In the genomic region with DNA sequence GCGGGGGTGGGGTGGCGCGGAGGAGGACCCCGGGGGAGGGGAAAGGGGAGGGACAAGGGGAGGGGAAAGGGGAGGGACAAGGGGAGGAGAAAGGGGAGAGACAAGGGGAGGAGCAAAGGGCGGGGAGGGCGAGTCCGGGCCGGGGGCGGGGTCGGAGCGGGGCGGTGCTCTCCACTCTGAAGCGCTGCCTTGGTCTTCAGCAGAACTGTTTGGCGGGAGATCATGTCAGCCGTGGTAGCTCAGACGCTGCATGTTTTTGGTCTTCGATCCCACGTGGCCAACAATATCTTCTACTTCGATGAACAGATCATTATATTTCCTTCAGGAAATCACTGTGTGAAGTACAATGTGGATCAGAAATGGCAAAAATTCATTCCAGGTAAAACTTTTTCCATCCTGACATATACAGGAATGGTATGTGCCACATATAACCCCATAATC, we compare ENCODE assay signal across 8 cellular contexts. TPM values are rescaled to one million over a fixed set of nuclear protein-coding genes. Genes with fewer than 3 reads are reported as not detected.
DNase-seq lines count a peak whose midpoint lies in the region; ATAC-seq and TF ChIP-seq lines count a peak whose summit lies in the region.

No MANE protein-coding gene starts in this region.

- TF ChIP-seq POLR2A in right lobe of liver (IDR thresholded peaks at IDR 0.05) = peak; percentile 24

- intact Hi-C loops in right lobe of liver (cut with DNase I) = no loop called here

- H3K9me3 ChIP-seq in right lobe of liver = no peaks in the 10 kb centered on the region

- peaks cover 0 to 19% (median 7%) of the 10 kb centered on the region in 4 donors for H3K36me3 ChIP-seq in right lobe of liver

- H3K27ac ChIP-seq in right lobe of liver = no peak overlapping the region

- 0% methylated on average over 19 of the region's 19 CpGs for WGBS in right lobe of liver (ENCODE audit: insufficient coverage, low coverage, low lambda C conversion rate, missing lambda C conversion rate)

- peaks cover 0 to 10% (median 4%) of the 10 kb centered on the region in 4 donors for H3K4me1 ChIP-seq in right lobe of liver

- peak; percentile 94 for DNase-seq in activated effector memory CD4-positive, alpha-beta T cell treated with anti-CD3 and anti-CD28 coated beads, Interleukin-2, amount 50 U/mL, for 16 hours
- no peak for DNase-seq in activated effector memory CD4-positive, alpha-beta T cell treated with Interleukin-2 at 50 U/mL for 16 hours
- DNase-seq in NCI-H2227 treated with DMSO at 0.1 percent for 48 hours (lab: John Stamatoyannopoulos, UW) (peak; percentile 95), dermis microvascular lymphatic vessel endothelial cell (ENCODE audit: low read depth in 2 of 2) (peak; percentile 80 to 92), right lobe of liver (peak; percentile 88 to 92 (median 88))
- peak; percentile 67 to 79 for DNase-seq in stimulated activated CD4-positive, alpha-beta T cell treated with anti-CD3 and anti-CD28 coated beads, Interleukin-2, amount 100 ng/mL, for 48 hours

- peak overlapping the region; percentile 82 to 97 (median 92) for H3K4me3 ChIP-seq in right lobe of liver

- H3K27me3 ChIP-seq in right lobe of liver = no peaks in the 10 kb centered on the region

- no peak for TF ChIP-seq CTCF in right lobe of liver (IDR thresholded peaks at IDR 0.05)

- ATAC-seq in HG03135 (IDR thresholded peaks at IDR 0.05; ENCODE audit: unreplicated experiment) (peak; percentile 47), right lobe of liver (peak; percentile 96 to 97 (median 96))
- ATAC-seq in activated CD4-positive, CD25-positive, alpha-beta regulatory T cell treated with anti-CD3 and anti-CD28 coated beads, Interleukin-2, amount 50 U/mL, for 24 hours = peak; percentile 68 to 73

RNA-seq across cellular contexts. Expression of gene CFAP57, which starts 0.4 kb away (rescaled TPM):
- 0.25 and 0.26 TPM in 2 replicates for total RNA-seq in dermis microvascular lymphatic vessel endothelial cell
- total RNA-seq in right lobe of liver = not detected

RNA-seq across cellular contexts. Expression of gene EBNA1BP2, which starts 0.5 kb away (rescaled TPM):
- total RNA-seq in dermis microvascular lymphatic vessel endothelial cell (68.4 and 82.0 TPM in 2 replicates), right lobe of liver (100 to 1,000 TPM in 1 of 6 experiments, 10 to 100 TPM in 5; 45.7 to 108 (median 61.4) TPM)
